Comparison of ENCODE assay signal across 1 cellular context in genomic region chrX:48960291-48960690, GRCh38.
TF ChIP-seq lines count a peak whose summit lies in the region.

No MANE protein-coding gene starts in this region.

TF ChIP-seq in WTC11, 78 proteins besides CTCF, POLR2A, EP300 and RAD21 (continued from another document):
- TF ChIP-seq ZNF512 (CRISPR knock-in tag; IDR thresholded peaks at IDR 0.05; ENCODE audit: borderline replicate concordance) (no peak), CREM (CRISPR knock-in tag; IDR thresholded peaks at IDR 0.05) (no peak), IRF1 (CRISPR knock-in tag; IDR thresholded peaks at IDR 0.05) (no peak), HMGXB4 (CRISPR knock-in tag; IDR thresholded peaks at IDR 0.05) (no peak), E2F4 (CRISPR knock-in tag; IDR thresholded peaks at IDR 0.05; ENCODE audit: borderline replicate concordance, low read depth) (no peak), KAT7 (CRISPR knock-in tag; IDR thresholded peaks at IDR 0.05; ENCODE audit: borderline replicate concordance) (no peak), OVOL2 (CRISPR knock-in tag; IDR thresholded peaks at IDR 0.05; ENCODE audit: borderline replicate concordance) (no peak), NR3C1 (CRISPR knock-in tag; conservative IDR thresholded peaks at IDR 0.05; ENCODE audit: low read depth) (no peak), SP1 (CRISPR knock-in tag; conservative IDR thresholded peaks at IDR 0.05) (no peak), USF1 (CRISPR knock-in tag; IDR thresholded peaks at IDR 0.05) (no peak), MXD4 (CRISPR knock-in tag; IDR thresholded peaks at IDR 0.05; ENCODE audit: borderline replicate concordance) (no peak), RELA (CRISPR knock-in tag; IDR thresholded peaks at IDR 0.05; ENCODE audit: borderline replicate concordance) (no peak), ZNF425 (CRISPR knock-in tag; conservative IDR thresholded peaks at IDR 0.05) (no peak), RORB (CRISPR knock-in tag; IDR thresholded peaks at IDR 0.05) (no peak), TCF7 (CRISPR knock-in tag; IDR thresholded peaks at IDR 0.05; ENCODE audit: low read depth) (no peak)
